20 cellular contexts compared by ENCODE assay signal in genomic region chr20:63655249-63655648, GRCh38. TPM values are rescaled to one million over a fixed set of nuclear protein-coding genes. Genes with fewer than 3 reads are reported as not detected.
DNase-seq lines count a peak whose midpoint lies in the region; ATAC-seq, FAIRE-seq and TF ChIP-seq lines count a peak whose summit lies in the region.
"Had no signal": no experiment of that assay in that cellular context is flagged by ENCODE, and none has a peak within 500 bp of the region (broad histone marks: within the 10 kb centered on the region; RNA-seq: fewer than 3 reads in every experiment).

No MANE protein-coding gene starts in this region.

- no peak overlapping the region for H4K5ac ChIP-seq in H1 (ENCODE audit: insufficient read length, low read depth, low read length)

- no peak for TF ChIP-seq EP300 in H1 (IDR thresholded peaks at IDR 0.05; ENCODE audit: borderline replicate concordance in 1 of 2, low read depth in 2 of 2, low read length in 2 of 2)

- H3K79me2 ChIP-seq in Loucy (ENCODE audit: insufficient read depth, low read length) (peaks cover 50% of the 10 kb centered on the region), H1 (ENCODE audit: control insufficient read depth in 1 of 2, insufficient read depth in 2 of 2, low read length in 2 of 2) (peaks cover 0 to 9% of the 10 kb centered on the region in 2 experiments; a peak in 1 of 4 replicates)

- H3K79me1 ChIP-seq in H1 (ENCODE audit: low read depth, low read length): no peaks in the 10 kb centered on the region; the same call in 1 of the 2 replicates

- no peak overlapping the region for H3K18ac ChIP-seq in H1 (ENCODE audit: extremely low read depth, low read length)

- no peaks in the 10 kb centered on the region for H3K36me3 ChIP-seq in Loucy (ENCODE audit: insufficient read depth, low read length)
- H3K36me3 ChIP-seq in H1 (ENCODE audit: control insufficient read depth in 2 of 4, insufficient read depth in 4 of 4, low read length in 3 of 4): no peaks in the 10 kb centered on the region

- no peak for TF ChIP-seq RAD21 in H1 (IDR thresholded peaks at IDR 0.05 in 1 of 2, conservative IDR thresholded peaks at IDR 0.05 in 1 of 2; ENCODE audit: low read depth in 2 of 2, low read length in 2 of 2)

- H3F3A ChIP-seq in Loucy (ENCODE audit: low read depth): no peaks in the 10 kb centered on the region

- H2BK15ac ChIP-seq in H1 (ENCODE audit: low read length): peak overlapping the region; percentile 89; the same call in 1 of the 2 replicates

- no peaks in the 10 kb centered on the region for H3K9me3 Mint-ChIP-seq in natural killer cell treated with Interleukin-12 subunit alpha and Interleukin-12 subunit beta and Interleukin-15 and Interleukin-18, amount 100 ng/mL, for 72 hours
- H3K9me3 Mint-ChIP-seq in natural killer cell: no peaks in the 10 kb centered on the region
- no peaks in the 10 kb centered on the region for H3K9me3 Mint-ChIP-seq in stimulated activated naive B cell treated with anti-CD40 and anti-IgM and Interleukin-4, amounts not matched to agents 10 μg/mL and 1 μg/mL and 100 μg/mL, for 72 hours
- H3K9me3 Mint-ChIP-seq: CD4-positive, alpha-beta memory T cell; H9 had no signal

- DNase-seq in natural killer cell treated with Interleukin-12 subunit alpha and Interleukin-12 subunit beta and Interleukin-15 and Interleukin-18, amount 100 ng/mL, for 72 hours (ENCODE audit: low spot score): peak; percentile 29
- no peak for DNase-seq in natural killer cell
- no peak for DNase-seq in H1 (ENCODE audit: low read depth in 1 of 2, low spot score in 2 of 2)
- DNase-seq in ecto neural progenitor cell (ENCODE audit: low spot score): no peak
- DNase-seq in stimulated activated naive B cell treated with anti-CD40 and anti-IgM and Interleukin-4, amounts not matched to agents 10 μg/mL and 1 μg/mL and 100 μg/mL, for 72 hours: no peak
- no peak for DNase-seq in Right ventricle myocardium inferior (ENCODE audit: missing footprints)
- DNase-seq: ACHN; AML-193; CD4-positive, alpha-beta memory T cell; DMS79; H9; KG1; NCI-H1092; NCI-H446 treated with DMSO at 0.1 percent for 48 hours; NCI-H748 treated with DMSO at 0.1 percent for 48 hours; Right ventricle myocardium superior had no signal

- H4K91ac ChIP-seq in H1 (replicated peaks; ENCODE audit: insufficient read length, low read length): peak overlapping the region; percentile 2

- H3K4me3 ChIP-seq in Loucy (ENCODE audit: low read length, poor library complexity, severe bottlenecking) (peak overlapping the region; percentile 77), H1 (ENCODE audit: extremely low read depth in 1 of 4, insufficient read depth in 2 of 4, low read depth in 3 of 4, low read length in 4 of 4) (no peak overlapping the region)

- peaks cover 22% of the 10 kb centered on the region for H3K23me2 ChIP-seq in H1 (ENCODE audit: low read depth, low read length)

- H3K4me1 ChIP-seq in Loucy (ENCODE audit: insufficient read depth, low read length, poor library complexity, severe bottlenecking) (peaks cover 44% of the 10 kb centered on the region), H1 (replicated peaks in 1 of 4; ENCODE audit: control insufficient read depth in 3 of 4, insufficient read depth in 4 of 4, low read length in 3 of 4) (peaks cover 0 to 24% (median 18%) of the 10 kb centered on the region in 4 experiments; a peak in 6 of 7 replicates)

- no peak overlapping the region for H3K27ac Mint-ChIP-seq in natural killer cell treated with Interleukin-12 subunit alpha and Interleukin-12 subunit beta and Interleukin-15 and Interleukin-18, amount 100 ng/mL, for 72 hours
- H3K27ac Mint-ChIP-seq in natural killer cell: no peak overlapping the region
- no peak overlapping the region for H3K27ac Mint-ChIP-seq in stimulated activated naive B cell treated with anti-CD40 and anti-IgM and Interleukin-4, amounts not matched to agents 10 μg/mL and 1 μg/mL and 100 μg/mL, for 72 hours

- no peak for ATAC-seq in natural killer cell treated with Interleukin-12 subunit alpha and Interleukin-12 subunit beta and Interleukin-15 and Interleukin-18, amount 100 ng/mL, for 72 hours
- no peak for ATAC-seq in natural killer cell
- ATAC-seq in stimulated activated naive B cell treated with anti-CD40 and anti-IgM and Interleukin-4, amounts not matched to agents 10 μg/mL and 1 μg/mL and 100 μg/mL, for 72 hours (replicated peaks): no peak
- ATAC-seq in Right ventricle myocardium inferior: no peak

- H3K9ac ChIP-seq in Loucy (ENCODE audit: low read depth, low read length, poor library complexity, severe bottlenecking) (peak overlapping the region; percentile 84), H1 (replicated peaks in 1 of 4; ENCODE audit: extremely low read depth in 1 of 4, low read depth in 3 of 4, low read length in 3 of 4) (no peak overlapping the region; a peak in 1 of 7 replicates)

- TF ChIP-seq CTCF in natural killer cell (IDR thresholded peaks at IDR 0.05): no peak
- no peak for TF ChIP-seq CTCF in Loucy (conservative IDR thresholded peaks at IDR 0.05; ENCODE audit: low read length)
- no peak for TF ChIP-seq CTCF in H1 (IDR thresholded peaks at IDR 0.05; ENCODE audit: control extremely low read depth in 1 of 3, insufficient read depth in 1 of 3, low read depth in 1 of 3, low read length in 3 of 3)

- CTCF ChIA-PET in H1 (lab: Charles Lee; ENCODE audit: partially characterized antibody): interaction anchor here (1.2 to 1.6 kb wide), 2 partner anchors 13 to 118 kb away, joined by 3 to 5 read pairs; partner anchors contain the start of gene PTK6

- H3K14ac ChIP-seq in H1 (ENCODE audit: insufficient read length): no peak overlapping the region

- H3K4ac ChIP-seq in H1 (replicated peaks; ENCODE audit: insufficient read length, low read depth, low read length): no peak overlapping the region

- H2AFZ ChIP-seq in Loucy (ENCODE audit: low read length) (no peak overlapping the region), H1 (ENCODE audit: low read length) (no peak overlapping the region)

- H4K8ac ChIP-seq in H1 (ENCODE audit: extremely low read depth, insufficient read depth, low read length): no peak overlapping the region

- intact Hi-C loops in natural killer cell (cut with micrococcal nuclease): loop anchor here (5.0 kb wide), 1 partner anchor 118 kb away; the partner anchor contains the start of gene PTK6
- intact Hi-C loops in Right ventricle myocardium inferior (cut with DNase I): no loop called here

- H2BK12ac ChIP-seq in H1 (ENCODE audit: low read depth, low read length): 0 out of 2 replicates have a peak overlapping the region, but pooled peaks have one; percentile 1

- no peak for FAIRE-seq in H1 (lab: Jason Lieb, UNC)
- FAIRE-seq: G401.6 had no signal

- H2AK5ac ChIP-seq in H1 (ENCODE audit: low read depth, low read length): peak overlapping the region; percentile 5; the same call in 1 of the 2 replicates

- no peak overlapping the region for H2BK20ac ChIP-seq in H1 (ENCODE audit: low read length)

- POLR2A ChIA-PET in H1 (lab: Charles Lee; ENCODE audit: partially characterized antibody): interaction anchor here (1.0 to 1.2 kb wide), 2 partner anchors 30 to 119 kb away, joined by 3 read pairs; no protein-coding TSS in a partner anchor

- H3K36me3 Mint-ChIP-seq in natural killer cell treated with Interleukin-12 subunit alpha and Interleukin-12 subunit beta and Interleukin-15 and Interleukin-18, amount 100 ng/mL, for 72 hours: no peaks in the 10 kb centered on the region
- no peaks in the 10 kb centered on the region for H3K36me3 Mint-ChIP-seq in natural killer cell
- peaks cover 5 to 12% of the 10 kb centered on the region in 2 donors for H3K36me3 Mint-ChIP-seq in stimulated activated naive B cell treated with anti-CD40 and anti-IgM and Interleukin-4, amounts not matched to agents 10 μg/mL and 1 μg/mL and 100 μg/mL, for 72 hours

- H3K27me3 Mint-ChIP-seq in natural killer cell treated with Interleukin-12 subunit alpha and Interleukin-12 subunit beta and Interleukin-15 and Interleukin-18, amount 100 ng/mL, for 72 hours: peaks cover 6 to 7% of the 10 kb centered on the region in 2 donors
- peaks cover 0 to 10% of the 10 kb centered on the region in 2 donors for H3K27me3 Mint-ChIP-seq in natural killer cell (ENCODE audit: low read depth in 2 of 2)
- H3K27me3 Mint-ChIP-seq in stimulated activated naive B cell treated with anti-CD40 and anti-IgM and Interleukin-4, amounts not matched to agents 10 μg/mL and 1 μg/mL and 100 μg/mL, for 72 hours: peaks cover 5 to 8% of the 10 kb centered on the region in 2 donors
- H3K27me3 Mint-ChIP-seq: CD4-positive, alpha-beta memory T cell had no signal

- H3K23ac ChIP-seq in H1 (ENCODE audit: insufficient read length): no peak overlapping the region

- peaks cover 26 to 29% of the 10 kb centered on the region in 2 donors for H3K4me1 Mint-ChIP-seq in natural killer cell treated with Interleukin-12 subunit alpha and Interleukin-12 subunit beta and Interleukin-15 and Interleukin-18, amount 100 ng/mL, for 72 hours (ENCODE audit: low read depth in 2 of 2)
- H3K4me1 Mint-ChIP-seq in natural killer cell: peaks cover 27 to 37% of the 10 kb centered on the region in 2 donors
- peaks cover 18 to 44% of the 10 kb centered on the region in 2 donors for H3K4me1 Mint-ChIP-seq in stimulated activated naive B cell treated with anti-CD40 and anti-IgM and Interleukin-4, amounts not matched to agents 10 μg/mL and 1 μg/mL and 100 μg/mL, for 72 hours

- H3K9me3 ChIP-seq in Loucy (ENCODE audit: insufficient read depth, low read depth, low read length): no peaks in the 10 kb centered on the region
- H3K9me3 ChIP-seq in H1 (ENCODE audit: insufficient read depth in 2 of 2, low read depth in 1 of 2, low read length in 1 of 2): no peaks in the 10 kb centered on the region

- H3K4me3 Mint-ChIP-seq in natural killer cell treated with Interleukin-12 subunit alpha and Interleukin-12 subunit beta and Interleukin-15 and Interleukin-18, amount 100 ng/mL, for 72 hours: no peak overlapping the region
- H3K4me3 Mint-ChIP-seq in natural killer cell: no peak overlapping the region
- no peak overlapping the region for H3K4me3 Mint-ChIP-seq in stimulated activated naive B cell treated with anti-CD40 and anti-IgM and Interleukin-4, amounts not matched to agents 10 μg/mL and 1 μg/mL and 100 μg/mL, for 72 hours

- 0 out of 2 replicates have a peak overlapping the region, but pooled peaks have one; percentile 35 for H2BK5ac ChIP-seq in H1 (ENCODE audit: low read depth, low read length)

- H3K27me3 ChIP-seq in Loucy (ENCODE audit: insufficient read depth, low read length, poor library complexity, severe bottlenecking): no peaks in the 10 kb centered on the region
- H3K27me3 ChIP-seq in H1 (replicated peaks in 1 of 4; ENCODE audit: control insufficient read depth in 3 of 4, extremely low read depth in 1 of 4, insufficient read depth in 3 of 4, low read length in 3 of 4): peaks cover 0 to 2% (median 0%) of the 10 kb centered on the region in 4 experiments; a peak in 2 of 7 replicates

- H2BK120ac ChIP-seq in H1 (replicated peaks; ENCODE audit: low read depth, low read length): no peak overlapping the region

- 92% methylated on average over 4 of the region's 4 CpGs; no CpG with 5 or more reads in 1 of the 2 experiments for WGBS in H1 (ENCODE audit: extremely low coverage in 1 of 2, insufficient coverage in 1 of 2, insufficient read length in 1 of 2, insufficient replicate concordance in 2 of 2, low coverage in 1 of 2, low lambda C conversion rate in 2 of 2, missing lambda C conversion rate in 1 of 2), 2 experiments

- no peaks in the 10 kb centered on the region for H3K9me2 ChIP-seq in Loucy (replicated peaks; ENCODE audit: low read depth, low read length)

- no peak overlapping the region for H3K56ac ChIP-seq in H1 (replicated peaks; ENCODE audit: insufficient read length, low read depth, low read length)

- no peak for TF ChIP-seq POLR2A in H1 (IDR thresholded peaks at IDR 0.05; ENCODE audit: control extremely low read depth in 1 of 2, low read depth in 2 of 2, low read length in 2 of 2)

- H3K27ac ChIP-seq in H1 (ENCODE audit: low read depth, low read length): no peak overlapping the region
- H3K27ac ChIP-seq: HL-60 had no signal

- H3K4me2 ChIP-seq in Loucy (ENCODE audit: low read depth, low read length, poor library complexity, severe bottlenecking) (peak overlapping the region; percentile 81), H1 (ENCODE audit: insufficient read depth in 1 of 2, low read depth in 2 of 2, low read length in 2 of 2) (peak overlapping the region in 1 of 2 experiments; percentile 71; a peak in 1 of 4 replicates)

- H4K20me1 ChIP-seq in Loucy (ENCODE audit: insufficient read depth, low read length, poor library complexity, severe bottlenecking) (peaks cover 23% of the 10 kb centered on the region), H1 (replicated peaks in 1 of 2; ENCODE audit: control insufficient read depth in 1 of 2, insufficient read depth in 2 of 2, low read length in 2 of 2) (peaks cover 9 to 11% of the 10 kb centered on the region in 2 experiments)

RNA-seq across cellular contexts. Expression of gene STMN3, which starts 2.0 kb away (rescaled TPM):
- 1 to 10 TPM in 1 of 2 donors, under 1 TPM in 1; 0.88 to 3.2 TPM for total RNA-seq in natural killer cell treated with Interleukin-12 subunit alpha and Interleukin-12 subunit beta and Interleukin-15 and Interleukin-18, amount 100 ng/mL, for 72 hours
- total RNA-seq in natural killer cell: 10 to 100 TPM in 1 of 3 donors, 1 to 10 TPM in 2; 6.7 to 12.9 (median 8.3) TPM
- 63.1 and 71.6 TPM in 2 replicates for total RNA-seq in H1 (2021; fragmentation: NEBNext Ultra II Directional; extraction: Animal tissue kit (Norgen Biotek cat#: 25700))
- polyA plus RNA-seq in H1 (2011; rRNA removed): 51.5 and 70.8 TPM in 2 replicates
- 60.4 TPM for polyA plus RNA-seq in H1 (2011; cell fraction: cytosol; rRNA removed)
- polyA plus RNA-seq in H1 (2011; cell fraction: nucleus; rRNA removed): 122 TPM
- 42.7 to 63.6 TPM (median 56.4 TPM) in 4 replicates for polyA plus RNA-seq in H1 (2012, experiment 1 of 2)
- polyA plus RNA-seq in H1 (2012, experiment 2 of 2): 53.7 TPM
- polyA plus RNA-seq in H1 (2013, experiment 1 of 2): 35.5 TPM
- polyA plus RNA-seq in H1 (2013, experiment 2 of 2): 37.5 TPM
- 11.2 and 14.8 TPM in 2 replicates for polyA minus RNA-seq in H1 (2011; rRNA and poly(A)+ RNA removed)
- polyA minus RNA-seq in H1 (2011; cell fraction: cytosol; rRNA and poly(A)+ RNA removed): 20.3 TPM
- 11.5 TPM for polyA minus RNA-seq in H1 (2011; cell fraction: nucleus; rRNA and poly(A)+ RNA removed)
- 7.1 TPM for total RNA-seq in Right ventricle myocardium inferior

RNA-seq across cellular contexts. Expression of gene RTEL1, which starts 2.9 kb away (rescaled TPM):
- total RNA-seq in natural killer cell treated with Interleukin-12 subunit alpha and Interleukin-12 subunit beta and Interleukin-15 and Interleukin-18, amount 100 ng/mL, for 72 hours: 10 to 100 TPM; 32.3 to 76.9 TPM
- total RNA-seq in natural killer cell: 10 to 100 TPM; 36.3 to 52.0 (median 40.4) TPM
- total RNA-seq in H1 (2021; fragmentation: NEBNext Ultra II Directional; extraction: Animal tissue kit (Norgen Biotek cat#: 25700)): 37.1 and 37.8 TPM in 2 replicates
- 16.2 and 24.3 TPM in 2 replicates for polyA plus RNA-seq in H1 (2011; rRNA removed)
- 19.7 TPM for polyA plus RNA-seq in H1 (2011; cell fraction: cytosol; rRNA removed)
- 181 TPM for polyA plus RNA-seq in H1 (2011; cell fraction: nucleus; rRNA removed)
- 17.9 to 26.4 TPM (median 23.9 TPM) in 4 replicates for polyA plus RNA-seq in H1 (2012, experiment 1 of 2)
- polyA plus RNA-seq in H1 (2012, experiment 2 of 2): 18.4 TPM
- polyA plus RNA-seq in H1 (2013, experiment 1 of 2): 14.4 TPM
- polyA plus RNA-seq in H1 (2013, experiment 2 of 2): 12.9 TPM
- 46.2 and 51.7 TPM in 2 replicates for polyA minus RNA-seq in H1 (2011; rRNA and poly(A)+ RNA removed)
- polyA minus RNA-seq in H1 (2011; cell fraction: cytosol; rRNA and poly(A)+ RNA removed): 23.6 TPM
- 47.6 TPM for polyA minus RNA-seq in H1 (2011; cell fraction: nucleus; rRNA and poly(A)+ RNA removed)
- 9.0 TPM for total RNA-seq in Right ventricle myocardium inferior

RNA-seq across cellular contexts. Expression of gene GMEB2, which starts 28.3 kb away (rescaled TPM):
- 10 to 100 TPM; 14.7 to 15.5 TPM for total RNA-seq in natural killer cell treated with Interleukin-12 subunit alpha and Interleukin-12 subunit beta and Interleukin-15 and Interleukin-18, amount 100 ng/mL, for 72 hours
- total RNA-seq in natural killer cell (10 to 100 TPM; 11.7 to 15.1 (median 14.6) TPM), Right ventricle myocardium inferior (6.1 TPM)
- 12.9 and 14.2 TPM in 2 replicates for total RNA-seq in H1 (2021; fragmentation: NEBNext Ultra II Directional; extraction: Animal tissue kit (Norgen Biotek cat#: 25700))
- 14.2 and 19.1 TPM in 2 replicates for polyA plus RNA-seq in H1 (2011; rRNA removed)
- polyA plus RNA-seq in H1 (2011; cell fraction: cytosol; rRNA removed): 11.7 TPM
- polyA plus RNA-seq in H1 (2011; cell fraction: nucleus; rRNA removed): 19.6 TPM
- 8.1 to 13.0 TPM (median 12.1 TPM) in 4 replicates for polyA plus RNA-seq in H1 (2012, experiment 1 of 2)
- 11.4 TPM for polyA plus RNA-seq in H1 (2012, experiment 2 of 2)
- polyA plus RNA-seq in H1 (2013, experiment 1 of 2): 8.3 TPM
- 8.1 TPM for polyA plus RNA-seq in H1 (2013, experiment 2 of 2)
- 7.5 TPM in 2 replicates for polyA minus RNA-seq in H1 (2011; rRNA and poly(A)+ RNA removed)
- polyA minus RNA-seq in H1 (2011; cell fraction: cytosol; rRNA and poly(A)+ RNA removed): 8.1 TPM
- 6.3 TPM for polyA minus RNA-seq in H1 (2011; cell fraction: nucleus; rRNA and poly(A)+ RNA removed)

RNA-seq across cellular contexts. Expression of gene TNFRSF6B, which starts 41.2 kb away (rescaled TPM):
- total RNA-seq in natural killer cell treated with Interleukin-12 subunit alpha and Interleukin-12 subunit beta and Interleukin-15 and Interleukin-18, amount 100 ng/mL, for 72 hours: not detected
- not detected for total RNA-seq in natural killer cell
- not detected in 2 replicates for total RNA-seq in H1 (2021; fragmentation: NEBNext Ultra II Directional; extraction: Animal tissue kit (Norgen Biotek cat#: 25700))
- polyA plus RNA-seq in H1 (2011; rRNA removed): 3.1 and 5.4 TPM in 2 replicates
- 2.5 TPM for polyA plus RNA-seq in H1 (2011; cell fraction: cytosol; rRNA removed)
- 16.8 TPM for polyA plus RNA-seq in H1 (2011; cell fraction: nucleus; rRNA removed)
- 0.27 to 1.6 TPM (median 0.43 TPM) in 3 of 4 replicates, not detected in the other for polyA plus RNA-seq in H1 (2012, experiment 1 of 2)
- polyA plus RNA-seq in H1 (2012, experiment 2 of 2): 0.39 TPM
- 0.75 TPM for polyA plus RNA-seq in H1 (2013, experiment 1 of 2)
- 0.96 TPM for polyA plus RNA-seq in H1 (2013, experiment 2 of 2)
- not detected in 2 replicates for polyA minus RNA-seq in H1 (2011; rRNA and poly(A)+ RNA removed)
- not detected for polyA minus RNA-seq in H1 (2011; cell fraction: cytosol; rRNA and poly(A)+ RNA removed)
- polyA minus RNA-seq in H1 (2011; cell fraction: nucleus; rRNA and poly(A)+ RNA removed): 1.1 TPM
- 1.0 TPM for total RNA-seq in Right ventricle myocardium inferior
- total RNA-seq: CD4-positive, alpha-beta memory T cell; H9; T-helper 1 cell treated with Interleukin-12 subunit alpha and Interleukin-12 subunit beta and Interleukin-4 antibody, amounts not matched to agents 30 ng/mL and 1 ng/mL, for 36 hours had no signal
- polyA plus RNA-seq: CD4-positive, alpha-beta memory T cell had no signal

RNA-seq across cellular contexts. Expression of gene ARFRP1, which starts 52.5 kb away (rescaled TPM):
- total RNA-seq in natural killer cell treated with Interleukin-12 subunit alpha and Interleukin-12 subunit beta and Interleukin-15 and Interleukin-18, amount 100 ng/mL, for 72 hours: 10 to 100 TPM; 52.4 to 87.0 TPM
- total RNA-seq in natural killer cell: 10 to 100 TPM; 43.9 to 55.8 (median 50.6) TPM
- 21.9 and 22.9 TPM in 2 replicates for total RNA-seq in H1 (2021; fragmentation: NEBNext Ultra II Directional; extraction: Animal tissue kit (Norgen Biotek cat#: 25700))
- polyA plus RNA-seq in H1 (2011; rRNA removed): 12.9 and 19.4 TPM in 2 replicates
- polyA plus RNA-seq in H1 (2011; cell fraction: cytosol; rRNA removed): 23.2 TPM
- polyA plus RNA-seq in H1 (2011; cell fraction: nucleus; rRNA removed): 32.0 TPM
- 12.3 to 20.2 TPM (median 18.9 TPM) in 4 replicates for polyA plus RNA-seq in H1 (2012, experiment 1 of 2)
- 9.1 TPM for polyA plus RNA-seq in H1 (2012, experiment 2 of 2)
- polyA plus RNA-seq in H1 (2013, experiment 1 of 2): 7.5 TPM
- polyA plus RNA-seq in H1 (2013, experiment 2 of 2): 7.8 TPM
- 12.9 and 15.4 TPM in 2 replicates for polyA minus RNA-seq in H1 (2011; rRNA and poly(A)+ RNA removed)
- polyA minus RNA-seq in H1 (2011; cell fraction: cytosol; rRNA and poly(A)+ RNA removed): 10.6 TPM
- polyA minus RNA-seq in H1 (2011; cell fraction: nucleus; rRNA and poly(A)+ RNA removed): 34.7 TPM
- total RNA-seq in Right ventricle myocardium inferior: 34.2 TPM
